ENCODE assay signal across 21 cellular contexts in genomic region chr12:51749201-51749985, GRCh38.
DNase-seq lines count a peak whose midpoint lies in the region; ATAC-seq and TF ChIP-seq lines count a peak whose summit lies in the region.
"Had no signal": no experiment of that assay in that cellular context is flagged by ENCODE, and none has a peak within 500 bp of the region (broad histone marks: within the 10 kb centered on the region; RNA-seq: fewer than 3 reads in every experiment).

No MANE protein-coding gene starts in this region.

- no peak for ATAC-seq in GM18511 (IDR thresholded peaks at IDR 0.05; ENCODE audit: unreplicated experiment)
- ATAC-seq: Panc1 had no signal

- H3K27ac ChIP-seq in dorsolateral prefrontal cortex (peak overlapping the region in 56 of 59 donors; percentile 0 to 95 (median 64)), temporal lobe (ENCODE audit: low read depth, low read length) (peak overlapping the region; percentile 7)
- H3K27ac ChIP-seq: BLaER1 treated with 17β-estradiol and CSF1 and Interleukin-3, amounts not matched to agents 10 nM and 100 nM had no signal

- intact Hi-C loops in dorsolateral prefrontal cortex (cut with DNase I), result no loop called here

- no peaks in the 10 kb centered on the region for H3K27me3 ChIP-seq in dorsolateral prefrontal cortex
- H3K27me3 ChIP-seq: BLaER1 treated with 17β-estradiol and CSF1 and Interleukin-3, amounts not matched to agents 10 nM and 100 nM had no signal

- TF ChIP-seq CTCF in dorsolateral prefrontal cortex (IDR thresholded peaks at IDR 0.05 in 54 of 56, conservative IDR thresholded peaks at IDR 0.05 in 2 of 56; ENCODE audit: low read depth in 1 of 56, partially characterized antibody in 56 of 56), result no peak

- peak; percentile 7 for DNase-seq in CD1c-positive myeloid dendritic cell (ENCODE audit: extremely low spot score)
- peak in 5 of 10 donors; percentile 31 to 80 (median 66) for DNase-seq in dorsolateral prefrontal cortex
- DNase-seq in middle frontal gyrus (ENCODE audit: extremely low spot score, low spot score), result peak; percentile 21
- no peak for DNase-seq in NCI-H1092 (lab: John Stamatoyannopoulos, UW)
- no peak for DNase-seq in stimulated activated CD4-positive, alpha-beta T cell treated with anti-CD3 and anti-CD28 coated beads, Interleukin-15, amount 100 ng/mL, for 24 hours
- DNase-seq: CD4-positive, alpha-beta memory T cell; COR-L47; DMS53; GOT3; HCEC 1CT; NCI-H1048; NCI-H1417 treated with DMSO at 0.1 percent for 48 hours; NCI-H1694 treated with DMSO at 0.1 percent for 48 hours; NCI-H2081; NCI-H2227 treated with DMSO at 0.1 percent for 48 hours; NCI-H69; SHP77 treated with DMSO at 0.1 percent for 48 hours had no signal

- H3K4me3 ChIP-seq in dorsolateral prefrontal cortex, result no peak overlapping the region
- H3K4me3 ChIP-seq: BLaER1 treated with 17β-estradiol and CSF1 and Interleukin-3, amounts not matched to agents 10 nM and 100 nM had no signal

Comparison
In these comparisons a context has a peak if more than half of its experiments do, and no peak if none do; other contexts are left out.
1. DNase-seq: peak in CD1c-positive myeloid dendritic cell (single experiment) and middle frontal gyrus (single experiment); none in NCI-H1092 (single experiment) and stimulated activated CD4-positive, alpha-beta T cell treated with anti-CD3 and anti-CD28 coated beads, Interleukin-15, amount 100 ng/mL, for 24 hours (single experiment).